Comparison of ENCODE assay signal across 13 cellular contexts in genomic region chr2:37378411-37378810, GRCh38. TPM values are rescaled to one million over a fixed set of nuclear protein-coding genes. Genes with fewer than 3 reads are reported as not detected.
A peak's percentile ranks its signal among the peaks of the same experiment; 100 is the strongest.
DNase-seq lines count a peak whose midpoint lies in the region; ATAC-seq, FAIRE-seq and TF ChIP-seq lines count a peak whose summit lies in the region.
"Had no signal": no experiment of that assay in that cellular context is flagged by ENCODE, and none has a peak within 500 bp of the region (broad histone marks: within the 10 kb centered on the region; RNA-seq: fewer than 3 reads in every experiment).

No MANE protein-coding gene starts in this region.

- H4K20me1 ChIP-seq in MM.1S (ENCODE audit: insufficient read depth, low read length) (no peaks in the 10 kb centered on the region), H1 (replicated peaks in 1 of 2; ENCODE audit: control insufficient read depth in 1 of 2, insufficient read depth in 2 of 2, low read length in 2 of 2) (no peaks in the 10 kb centered on the region)

- peaks cover 57% of the 10 kb centered on the region for H3K4me1 ChIP-seq in MM.1S (ENCODE audit: low read length)
- H3K4me1 ChIP-seq in H1 (replicated peaks in 1 of 4; ENCODE audit: control insufficient read depth in 3 of 4, insufficient read depth in 4 of 4, low read length in 3 of 4) = no peaks in the 10 kb centered on the region
- H3K4me1 ChIP-seq in ovary (ENCODE audit: insufficient read depth) = no peaks in the 10 kb centered on the region

- TF ChIP-seq RAD21 in H1 (IDR thresholded peaks at IDR 0.05 in 1 of 2, conservative IDR thresholded peaks at IDR 0.05 in 1 of 2; ENCODE audit: low read depth in 2 of 2, low read length in 2 of 2) = no peak

- 96% methylated on average over 7 of the region's 7 CpGs; no CpG with 5 or more reads in 1 of the 2 experiments for WGBS in H1 (ENCODE audit: extremely low coverage in 1 of 2, insufficient coverage in 1 of 2, insufficient read length in 1 of 2, insufficient replicate concordance in 2 of 2, low coverage in 1 of 2, low lambda C conversion rate in 2 of 2, missing lambda C conversion rate in 1 of 2), 2 experiments
- WGBS in ovary, 3 donors = 81 to 91% (median 86%) methylated on average over 7 of the region's 7 CpGs

- H3K9me3 ChIP-seq in MM.1S (replicated peaks; ENCODE audit: insufficient read depth, low read length) (no peaks in the 10 kb centered on the region), H1 (ENCODE audit: insufficient read depth in 2 of 2, low read depth in 1 of 2, low read length in 1 of 2) (no peaks in the 10 kb centered on the region), ovary (no peaks in the 10 kb centered on the region)

- no peak overlapping the region for H4K8ac ChIP-seq in H1 (ENCODE audit: extremely low read depth, insufficient read depth, low read length)

- peak overlapping the region; percentile 87 for H3K4ac ChIP-seq in H1 (replicated peaks; ENCODE audit: insufficient read length, low read depth, low read length)

- TF ChIP-seq CTCF in MM.1S (IDR thresholded peaks at IDR 0.05; ENCODE audit: low read length) (no peak), H1 (IDR thresholded peaks at IDR 0.05; ENCODE audit: control extremely low read depth in 1 of 3, insufficient read depth in 1 of 3, low read depth in 1 of 3, low read length in 3 of 3) (no peak), ovary (IDR thresholded peaks at IDR 0.05) (no peak)

- H3K27me3 ChIP-seq in MM.1S (replicated peaks; ENCODE audit: insufficient read depth, low read length) (no peaks in the 10 kb centered on the region), H1 (replicated peaks in 1 of 4; ENCODE audit: control insufficient read depth in 3 of 4, extremely low read depth in 1 of 4, insufficient read depth in 3 of 4, low read length in 3 of 4) (no peaks in the 10 kb centered on the region), ovary (no peaks in the 10 kb centered on the region)

- no peak overlapping the region for H2BK5ac ChIP-seq in H1 (ENCODE audit: low read depth, low read length)

- H3K9ac ChIP-seq in MM.1S (ENCODE audit: low read length) (peak overlapping the region; percentile 98), H1 (replicated peaks in 1 of 4; ENCODE audit: extremely low read depth in 1 of 4, low read depth in 3 of 4, low read length in 3 of 4) (no peak overlapping the region)

- 0 out of 2 replicates have a peak overlapping the region, but pooled peaks have one; percentile 79 for H2AK5ac ChIP-seq in H1 (ENCODE audit: low read depth, low read length)

- H3F3A ChIP-seq in MM.1S (ENCODE audit: insufficient read depth, low read length) = peaks cover 45% of the 10 kb centered on the region

- H2BK20ac ChIP-seq in H1 (ENCODE audit: low read length) = no peak overlapping the region

- peak overlapping the region; percentile 71 for H3K4me2 ChIP-seq in MM.1S (ENCODE audit: low read depth, low read length)
- H3K4me2 ChIP-seq in H1 (ENCODE audit: insufficient read depth in 1 of 2, low read depth in 2 of 2, low read length in 2 of 2) = no peak overlapping the region

- H3K4me3 ChIP-seq in MM.1S (ENCODE audit: low read length) = peak overlapping the region; percentile 42; the same call in 1 of the 2 replicates
- H3K4me3 ChIP-seq in H1 (ENCODE audit: extremely low read depth in 1 of 4, insufficient read depth in 2 of 4, low read depth in 3 of 4, low read length in 4 of 4) = no peak overlapping the region
- H3K4me3 ChIP-seq in ovary = no peak overlapping the region

- H3K79me1 ChIP-seq in H1 (ENCODE audit: low read depth, low read length) = no peaks in the 10 kb centered on the region

- no peak for FAIRE-seq in H1 (lab: Jason Lieb, UNC)

- no peak overlapping the region for H2BK12ac ChIP-seq in H1 (ENCODE audit: low read depth, low read length)

- CTCF ChIA-PET in H1 (lab: Charles Lee; ENCODE audit: partially characterized antibody) = interaction anchor here (1.3 to 3.3 kb wide), 5 partner anchors 9 to 499 kb away, joined by 3 to 11 read pairs (median 5); no protein-coding TSS in a partner anchor

- ATAC-seq in activated CD4-positive, CD25-positive, alpha-beta regulatory T cell treated with anti-CD3 and anti-CD28 coated beads, Interleukin-2, amount 50 U/mL, for 24 hours = no peak
- ATAC-seq: CD8-positive, alpha-beta T cell had no signal

- H3K9me2 ChIP-seq in MM.1S (replicated peaks; ENCODE audit: insufficient read depth, low read length) = no peaks in the 10 kb centered on the region

- no peak overlapping the region for H2BK120ac ChIP-seq in H1 (replicated peaks; ENCODE audit: low read depth, low read length)

- intact Hi-C loops in ovary (cut with DNase I) = no loop called here

- no peak overlapping the region for H4K5ac ChIP-seq in H1 (ENCODE audit: insufficient read length, low read depth, low read length)

- no peak overlapping the region for H3K23ac ChIP-seq in H1 (ENCODE audit: insufficient read length)

- peaks cover 2% of the 10 kb centered on the region; the same call in 1 of the 2 replicates for H3K23me2 ChIP-seq in H1 (ENCODE audit: low read depth, low read length)

- H3K56ac ChIP-seq in H1 (replicated peaks; ENCODE audit: insufficient read length, low read depth, low read length) = no peak overlapping the region

- TF ChIP-seq EP300 in H1 (IDR thresholded peaks at IDR 0.05; ENCODE audit: borderline replicate concordance in 1 of 2, low read depth in 2 of 2, low read length in 2 of 2) (no peak), ovary (IDR thresholded peaks at IDR 0.05) (no peak)

- H2BK15ac ChIP-seq in H1 (ENCODE audit: low read length) = no peak overlapping the region

- H3K36me3 ChIP-seq in MM.1S (replicated peaks; ENCODE audit: insufficient read depth, low read length) = no peaks in the 10 kb centered on the region
- H3K36me3 ChIP-seq in H1 (ENCODE audit: control insufficient read depth in 2 of 4, insufficient read depth in 4 of 4, low read length in 3 of 4) = no peaks in the 10 kb centered on the region
- H3K36me3 ChIP-seq in ovary = no peaks in the 10 kb centered on the region

- no peak overlapping the region for H2AFZ ChIP-seq in MM.1S (ENCODE audit: low read length)
- H2AFZ ChIP-seq in H1 (ENCODE audit: low read length) = no peak overlapping the region

- no peak overlapping the region for H3K18ac ChIP-seq in H1 (ENCODE audit: extremely low read depth, low read length)

- no peak overlapping the region for H3K14ac ChIP-seq in H1 (ENCODE audit: insufficient read length)

- no peak overlapping the region for H4K91ac ChIP-seq in H1 (replicated peaks; ENCODE audit: insufficient read length, low read length)

- DNase-seq in Daoy (ENCODE audit: low read depth) = peak; percentile 88
- DNase-seq in MM.1S = no peak
- DNase-seq in H1 (ENCODE audit: low read depth in 1 of 2, low spot score in 2 of 2) = peak in 1 of 2 experiments; percentile 23
- DNase-seq in non-pigmented ciliary epithelial cell (ENCODE audit: low read depth) = peak; percentile 74
- no peak for DNase-seq in GOT3 (lab: John Stamatoyannopoulos, UW)
- DNase-seq in stimulated activated CD8-positive, alpha-beta memory T cell treated with anti-CD3 and anti-CD28 coated beads, Interleukin-4, amount 100 ng/mL, for 48 hours = no peak
- DNase-seq in ovary = no peak
- DNase-seq: CD8-positive, alpha-beta T cell; NCI-H1436; occipital lobe; stimulated activated CD4-positive, alpha-beta T cell treated with anti-CD3 and anti-CD28 coated beads, Interleukin-2, amount 100 ng/mL, for 48 hours; T1000 had no signal

- H3K27ac ChIP-seq in MM.1S (ENCODE audit: low read length) = peak overlapping the region; percentile 98
- no peak overlapping the region for H3K27ac ChIP-seq in H1 (ENCODE audit: low read depth, low read length)
- H3K27ac ChIP-seq in ovary = no peak overlapping the region

- POLR2A ChIA-PET in H1 (lab: Charles Lee; ENCODE audit: partially characterized antibody) = interaction anchor here (1.3 kb wide), 1 partner anchor 57 kb away, joined by 3 read pairs; no protein-coding TSS in a partner anchor

- no peak for TF ChIP-seq POLR2A in H1 (IDR thresholded peaks at IDR 0.05; ENCODE audit: control extremely low read depth in 1 of 2, low read depth in 2 of 2, low read length in 2 of 2)
- no peak for TF ChIP-seq POLR2A in ovary (IDR thresholded peaks at IDR 0.05)

- peaks cover 47% of the 10 kb centered on the region for H3K79me2 ChIP-seq in MM.1S (ENCODE audit: low read length)
- H3K79me2 ChIP-seq in H1 (ENCODE audit: control insufficient read depth in 1 of 2, insufficient read depth in 2 of 2, low read length in 2 of 2) = no peaks in the 10 kb centered on the region

TF ChIP-seq in H1, 55 proteins besides CTCF, POLR2A, EP300 and RAD21 (continues in another document):
- TF ChIP-seq ZNF274 (IDR thresholded peaks at IDR 0.05; ENCODE audit: borderline replicate concordance, extremely low read depth, low read length) = no peak
- no peak for TF ChIP-seq KDM1A (IDR thresholded peaks at IDR 0.05; ENCODE audit: borderline replicate concordance, low read length)
- no peak for TF ChIP-seq RXRA (IDR thresholded peaks at IDR 0.05; ENCODE audit: insufficient read depth, low read depth, low read length)
- TF ChIP-seq CBX5 (IDR thresholded peaks at IDR 0.05; ENCODE audit: low read depth, low read length) = no peak
- TF ChIP-seq BCL11A (IDR thresholded peaks at IDR 0.05; ENCODE audit: low read depth in 2 of 2, low read length in 2 of 2) = no peak

RNA-seq across cellular contexts. Expression of gene QPCT, which starts 34.0 kb away (rescaled TPM):
- 27.8 and 42.6 TPM in 2 replicates for total RNA-seq in Daoy (2014; rRNA removed; shearing (Covaris generic))
- 3.9 and 4.0 TPM in 2 replicates for total RNA-seq in H1 (2021; fragmentation: NEBNext Ultra II Directional; extraction: Animal tissue kit (Norgen Biotek cat#: 25700))
- polyA plus RNA-seq in H1 (2011; rRNA removed) (4.3 TPM in 2 replicates), ovary (10 to 100 TPM in 1 of 2 donors, 1 to 10 TPM in 1; 1.5 to 17.7 TPM)
- 4.5 TPM for polyA plus RNA-seq in H1 (2011; cell fraction: cytosol; rRNA removed)
- 7.4 TPM for polyA plus RNA-seq in H1 (2011; cell fraction: nucleus; rRNA removed)
- polyA plus RNA-seq in H1 (2012, experiment 1 of 2) = 2.5 to 4.9 TPM (median 3.5 TPM) in 4 replicates
- 0.49 TPM for polyA plus RNA-seq in H1 (2012, experiment 2 of 2)
- 7.3 TPM for polyA plus RNA-seq in H1 (2013, experiment 1 of 2)
- polyA plus RNA-seq in H1 (2013, experiment 2 of 2) = 9.2 TPM
- 9.7 and 12.7 TPM in 2 replicates for polyA minus RNA-seq in H1 (2011; rRNA and poly(A)+ RNA removed)
- polyA minus RNA-seq in H1 (2011; cell fraction: cytosol; rRNA and poly(A)+ RNA removed) = 2.0 TPM
- polyA minus RNA-seq in H1 (2011; cell fraction: nucleus; rRNA and poly(A)+ RNA removed) = 1.5 TPM
- total RNA-seq in ovary = 1 to 10 TPM in 4 of 7 donors, under 1 TPM in 3; 0.35 to 3.3 (median 1.1) TPM

RNA-seq across cellular contexts. Expression of gene PRKD3, which starts 53.8 kb away (rescaled TPM):
- 70.6 and 102 TPM in 2 replicates for total RNA-seq in Daoy (2014; rRNA removed; shearing (Covaris generic))
- 55.2 and 63.3 TPM in 2 replicates for total RNA-seq in H1 (2021; fragmentation: NEBNext Ultra II Directional; extraction: Animal tissue kit (Norgen Biotek cat#: 25700))
- polyA plus RNA-seq in H1 (2011; rRNA removed) (10.0 and 12.0 TPM in 2 replicates), ovary (10 to 100 TPM; 13.7 to 20.6 TPM)
- 19.0 TPM for polyA plus RNA-seq in H1 (2011; cell fraction: cytosol; rRNA removed)
- 17.9 TPM for polyA plus RNA-seq in H1 (2011; cell fraction: nucleus; rRNA removed)
- polyA plus RNA-seq in H1 (2012, experiment 1 of 2) = 15.6 to 30.7 TPM (median 21.9 TPM) in 4 replicates
- polyA plus RNA-seq in H1 (2012, experiment 2 of 2) = 2.3 TPM
- polyA plus RNA-seq in H1 (2013, experiment 1 of 2) = 20.4 TPM
- polyA plus RNA-seq in H1 (2013, experiment 2 of 2) = 21.2 TPM
- polyA minus RNA-seq in H1 (2011; rRNA and poly(A)+ RNA removed) = 45.2 and 66.6 TPM in 2 replicates
- 30.8 TPM for polyA minus RNA-seq in H1 (2011; cell fraction: cytosol; rRNA and poly(A)+ RNA removed)
- 93.0 TPM for polyA minus RNA-seq in H1 (2011; cell fraction: nucleus; rRNA and poly(A)+ RNA removed)
- 10 to 100 TPM; 30.4 to 48.8 (median 43.7) TPM for total RNA-seq in ovary

Comparison
In these comparisons a context has a peak if more than half of its experiments do, and no peak if none do; other contexts are left out.
1. DNase-seq: peak in Daoy (single experiment) and non-pigmented ciliary epithelial cell (single experiment); none in MM.1S (single experiment), GOT3 (single experiment), stimulated activated CD8-positive, alpha-beta memory T cell treated with anti-CD3 and anti-CD28 coated beads, Interleukin-4, amount 100 ng/mL, for 48 hours (single experiment) and ovary (0 of 5).